Comparison of ENCODE assay signal across 1 cellular context in the genomic region with DNA sequence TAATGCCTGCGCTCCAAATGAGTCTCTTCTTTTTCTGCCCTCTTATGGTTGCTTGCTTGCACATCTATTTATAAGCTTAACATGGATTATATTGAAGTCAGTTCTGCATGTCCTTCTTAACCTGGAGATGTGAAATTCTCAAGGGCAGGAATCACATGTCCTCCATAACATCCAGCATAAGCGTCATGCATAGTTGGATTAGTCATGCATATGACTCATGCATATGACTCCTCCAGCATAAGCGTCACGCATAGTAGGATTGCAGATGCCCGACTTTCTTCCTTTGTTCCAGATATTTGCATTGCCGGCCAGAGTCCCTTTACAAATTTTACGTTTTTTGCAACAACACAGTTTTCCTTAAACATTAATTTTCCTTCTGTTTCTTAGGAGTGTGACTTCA.
TF ChIP-seq lines count a peak whose summit lies in the region.

No MANE protein-coding gene starts in this region.

TF ChIP-seq in GM23338, 12 proteins besides CTCF, POLR2A, EP300 and RAD21 (continued from another document):
- TF ChIP-seq REST (IDR thresholded peaks at IDR 0.05; ENCODE audit: unreplicated experiment) (no peak), EZH2phosphoT487 (IDR thresholded peaks at IDR 0.05; ENCODE audit: unreplicated experiment) (no peak)
- TF ChIP-seq, protein P1, sequence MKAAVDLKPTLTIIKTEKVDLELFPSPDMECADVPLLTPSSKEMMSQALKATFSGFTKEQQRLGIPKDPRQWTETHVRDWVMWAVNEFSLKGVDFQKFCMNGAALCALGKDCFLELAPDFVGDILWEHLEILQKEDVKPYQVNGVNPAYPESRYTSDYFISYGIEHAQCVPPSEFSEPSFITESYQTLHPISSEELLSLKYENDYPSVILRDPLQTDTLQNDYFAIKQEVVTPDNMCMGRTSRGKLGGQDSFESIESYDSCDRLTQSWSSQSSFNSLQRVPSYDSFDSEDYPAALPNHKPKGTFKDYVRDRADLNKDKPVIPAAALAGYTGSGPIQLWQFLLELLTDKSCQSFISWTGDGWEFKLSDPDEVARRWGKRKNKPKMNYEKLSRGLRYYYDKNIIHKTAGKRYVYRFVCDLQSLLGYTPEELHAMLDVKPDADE (IDR thresholded peaks at IDR 0.05): no peak
